In genomic region chr5:92104126-92104525, GRCh38 we compare ENCODE assay signal across 31 cellular contexts.
"Had no signal": no experiment of that assay in that cellular context is flagged by ENCODE, and none has a peak within 500 bp of the region (broad histone marks: within the 10 kb centered on the region; RNA-seq: fewer than 3 reads in every experiment).

No MANE protein-coding gene starts in this region.

- ATAC-seq: activated CD8-positive, alpha-beta T cell treated with anti-CD3 and anti-CD28 coated beads for 36 hours; activated naive CD4-positive, alpha-beta T cell treated with anti-CD3 and anti-CD28 coated beads, Interleukin-2, amount 50 U/mL, for 72 hours; activated T-cell treated with anti-CD3 and anti-CD28 coated beads, Interleukin-2, amount 50 U/mL, for 4 hours; activated T-cell treated with anti-CD3 and anti-CD28 coated beads, Interleukin-2, amount 50 U/mL, for 72 hours; activated T-helper 17 cell treated with anti-CD3 and anti-CD28 coated beads, Interleukin-2, amount 50 U/mL, for 72 hours had no signal

- DNase-seq: activated B cell treated with CpG ODN at 0.5 μM for 24 hours; activated CD4-positive, alpha-beta memory T cell treated with anti-CD3 and anti-CD28 coated beads for 36 hours; activated CD4-positive, alpha-beta T cell treated with anti-CD3 and anti-CD28 coated beads for 4 hours; activated CD4-positive, alpha-beta T cell treated with anti-CD3 and anti-CD28 coated beads, Interleukin-2, amount 10 ng/mL, durations not matched to agents 24 days and 14 days; activated CD4-positive, alpha-beta T cell treated with anti-CD3 and anti-CD28 coated beads, Interleukin-2, amount 50 U/mL, for 1 hour; activated CD4-positive, alpha-beta T cell treated with anti-CD3 and anti-CD28 coated beads, Interleukin-2, amount 50 U/mL, for 4 hours; activated CD4-positive, CD25-positive, alpha-beta regulatory T cell treated with anti-CD3 and anti-CD28 coated beads, Interleukin-2, amount 50 U/mL, for 72 hours; activated CD8-positive, alpha-beta memory T cell treated with anti-CD3 and anti-CD28 coated beads, Interleukin-2, amount 50 U/mL, for 4 hours; activated CD8-positive, alpha-beta T cell treated with anti-CD3 and anti-CD28 coated beads for 36 hours; activated effector memory CD4-positive, alpha-beta T cell treated with anti-CD3 and anti-CD28 coated beads, Interleukin-2, amount 50 U/mL, for 16 hours; activated gamma-delta T cell treated with Interleukin-2 at 50 U/mL for 16 hours; activated naive CD4-positive, alpha-beta T cell; activated naive CD4-positive, alpha-beta T cell treated with anti-CD3 and anti-CD28 coated beads for 36 hours; activated naive CD4-positive, alpha-beta T cell treated with anti-CD3 and anti-CD28 coated beads, Interleukin-2, amount 50 U/mL, for 16 hours; activated naive CD8-positive, alpha-beta T cell treated with anti-CD3 and anti-CD28 coated beads for 36 hours; activated T-cell treated with anti-CD3 and anti-CD28 coated beads for 4 hours; activated T-cell treated with anti-CD3 and anti-CD28 coated beads, Interleukin-2, amount 50 U/mL, for 1 hour; activated T-cell treated with anti-CD3 and anti-CD28 coated beads, Interleukin-2, amount 50 U/mL, for 4 hours; activated T-cell treated with anti-CD3 and anti-CD28 coated beads, Interleukin-2, amount 50 U/mL, for 72 hours; adrenal gland; amniotic stem cell; aorta; caudate nucleus; cerebellar nuclear complex; T-helper 1 cell; T-helper 2 cell; T-helper 9 cell had no signal

- H3K27ac ChIP-seq: adrenal gland, cardiac muscle cell, VCaP had no signal

- H3K4me1 ChIP-seq: adrenal gland had no signal

- H3K36me3 ChIP-seq: adrenal gland, cardiac muscle cell had no signal

- H3K9me3 ChIP-seq: adrenal gland had no signal

- H3K27me3 ChIP-seq: adrenal gland, cardiac muscle cell had no signal

- H3K4me3 ChIP-seq: adrenal gland, cardiac muscle cell had no signal
